ENCODE assay signal across 1 cellular context in the genomic region with DNA sequence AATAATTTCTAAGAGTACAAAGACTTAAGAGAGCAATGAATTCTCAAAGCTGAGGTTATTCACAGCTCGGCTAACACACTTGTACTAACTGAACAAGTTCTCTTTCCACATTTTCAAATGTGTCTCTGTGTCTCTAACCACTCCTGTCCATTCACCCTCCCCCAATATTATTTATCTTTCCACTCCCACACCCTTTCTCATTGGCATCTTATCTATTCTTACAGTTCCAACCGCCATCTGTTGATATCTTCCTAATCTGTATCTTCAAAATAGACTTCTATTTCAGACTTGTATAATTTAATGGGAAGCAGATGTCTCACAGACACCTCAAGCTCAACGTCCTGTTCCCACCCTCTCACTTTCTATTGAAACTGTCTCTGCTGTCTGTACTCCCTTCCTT.
TF ChIP-seq lines count a peak whose summit lies in the region.

No MANE protein-coding gene starts in this region.

TF ChIP-seq in H1, 55 proteins besides CTCF, POLR2A, EP300 and RAD21:
- TF ChIP-seq EZH2 (IDR thresholded peaks at IDR 0.05; ENCODE audit: low read depth, low read length, severe bottlenecking) (no peak), JUND (IDR thresholded peaks at IDR 0.05; ENCODE audit: low read length) (no peak), SP2 (IDR thresholded peaks at IDR 0.05; ENCODE audit: low read length) (no peak), CBX8 (IDR thresholded peaks at IDR 0.05; ENCODE audit: borderline replicate concordance, low read depth, low read length) (no peak), SIRT6 (IDR thresholded peaks at IDR 0.05; ENCODE audit: low read length) (no peak), RXRA (IDR thresholded peaks at IDR 0.05; ENCODE audit: insufficient read depth, low read depth, low read length) (no peak), KDM4A (IDR thresholded peaks at IDR 0.05; ENCODE audit: low read depth, low read length, severe bottlenecking) (no peak), POU5F1 (IDR thresholded peaks at IDR 0.05; ENCODE audit: low read depth, low read length) (no peak), FOSL1 (IDR thresholded peaks at IDR 0.05; ENCODE audit: insufficient read depth, low read depth, low read length) (no peak), CEBPB (IDR thresholded peaks at IDR 0.05; ENCODE audit: low read depth, low read length) (no peak), GTF2F1 (IDR thresholded peaks at IDR 0.05; ENCODE audit: borderline replicate concordance, low read depth, low read length) (no peak)
- TF ChIP-seq, protein P1, sequence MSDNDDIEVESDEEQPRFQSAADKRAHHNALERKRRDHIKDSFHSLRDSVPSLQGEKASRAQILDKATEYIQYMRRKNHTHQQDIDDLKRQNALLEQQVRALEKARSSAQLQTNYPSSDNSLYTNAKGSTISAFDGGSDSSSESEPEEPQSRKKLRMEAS (IDR thresholded peaks at IDR 0.05) = no peak
